In genomic region chr18:58241877-58242276, GRCh38 we compare ENCODE assay signal across 10 cellular contexts.
DNase-seq lines count a peak whose midpoint lies in the region; ATAC-seq and TF ChIP-seq lines count a peak whose summit lies in the region.
"Had no signal": no experiment of that assay in that cellular context is flagged by ENCODE, and none has a peak within 500 bp of the region (broad histone marks: within the 10 kb centered on the region; RNA-seq: fewer than 3 reads in every experiment).

No MANE protein-coding gene starts in this region.

- in situ Hi-C loops in IMR-90 (cut with MboI; ENCODE audit: low sequenced_read_pairs): no loop called here

- peak overlapping the region; percentile 46; the same call in 1 of the 2 replicates for H3K4me2 ChIP-seq in IMR-90 (ENCODE audit: low read depth, low read length)

- H3K36me3 ChIP-seq in IMR-90 (ENCODE audit: control insufficient read depth, insufficient read depth, low read length): no peaks in the 10 kb centered on the region
- H3K36me3 ChIP-seq in SK-N-MC (ENCODE audit: insufficient read depth, low read length): no peaks in the 10 kb centered on the region
- no peaks in the 10 kb centered on the region for H3K36me3 ChIP-seq in tibial artery
- H3K36me3 ChIP-seq: right lobe of liver had no signal

- H2BK5ac ChIP-seq in IMR-90 (ENCODE audit: low read depth, low read length, poor library complexity, severe bottlenecking): no peak overlapping the region

- no peak overlapping the region for H2AK5ac ChIP-seq in IMR-90 (ENCODE audit: low read depth, low read length)

- TF ChIP-seq RAD21 in IMR-90 (IDR thresholded peaks at IDR 0.05; ENCODE audit: low read length): no peak

- ATAC-seq in IMR-90 (ENCODE audit: low read depth) (peak; percentile 96), left ventricle myocardium superior (peak; percentile 63), GM21381 (IDR thresholded peaks at IDR 0.05; ENCODE audit: unreplicated experiment) (no peak)
- ATAC-seq: Panc1 had no signal

- peaks cover 0 to 5% of the 10 kb centered on the region in 2 experiments; a peak in 1 of 4 replicates for H3K79me1 ChIP-seq in IMR-90 (ENCODE audit: low read depth in 1 of 2, low read length in 2 of 2)

- no peak for TF ChIP-seq POLR2A in IMR-90 (IDR thresholded peaks at IDR 0.05; ENCODE audit: low read depth, low read length)

- intact Hi-C loops in IMR-90 (cut with micrococcal nuclease): no loop called here
- intact Hi-C loops in left ventricle myocardium superior (cut with micrococcal nuclease): no loop called here
- intact Hi-C loops in tibial artery (cut with DNase I; ENCODE audit: low total_unique reads): no loop called here

- H2AK9ac ChIP-seq in IMR-90 (replicated peaks; ENCODE audit: low read depth, low read length, poor library complexity): no peak overlapping the region

- H2BK15ac ChIP-seq in IMR-90 (ENCODE audit: low read depth, low read length): no peak overlapping the region

- H2AFZ ChIP-seq in IMR-90 (replicated peaks; ENCODE audit: low read length, poor library complexity): no peak overlapping the region

- H3K4me3 ChIP-seq in AG04449 (ENCODE audit: low read depth, low read length) (no peak overlapping the region), IMR-90 (ENCODE audit: insufficient read depth, low read depth, low read length) (no peak overlapping the region), SK-N-MC (peak overlapping the region; percentile 32; the same call in 1 of the 2 replicates), tibial artery (no peak overlapping the region)
- H3K4me3 ChIP-seq: right lobe of liver had no signal

- POLR2A ChIA-PET in AG04449 (lab: Yijun Ruan, JAX) (no interaction called here), IMR-90 (lab: Charles Lee; ENCODE audit: unreplicated experiment) (no interaction called here)

- no peak overlapping the region for H3K23ac ChIP-seq in IMR-90 (ENCODE audit: low read depth, low read length)

- no peak overlapping the region for H4K5ac ChIP-seq in IMR-90 (ENCODE audit: low read depth, low read length)

- H3K9me3 ChIP-seq in IMR-90 (ENCODE audit: control insufficient read depth, insufficient read depth, low read length): no peaks in the 10 kb centered on the region
- H3K9me3 ChIP-seq in SK-N-MC (ENCODE audit: low read depth, low read length): no peaks in the 10 kb centered on the region
- H3K9me3 ChIP-seq in tibial artery: no peaks in the 10 kb centered on the region
- H3K9me3 ChIP-seq: right lobe of liver had no signal

- dilution Hi-C loops in IMR-90 (cut with HindIII; ENCODE audit: low sequenced_read_pairs, unreplicated experiment): no loop called here

- no peak overlapping the region for H4K91ac ChIP-seq in IMR-90 (ENCODE audit: insufficient read depth, low read depth, low read length)

- no peak overlapping the region for H3K14ac ChIP-seq in IMR-90 (replicated peaks; ENCODE audit: low read depth, low read length)

- no peak overlapping the region for H3K18ac ChIP-seq in IMR-90 (ENCODE audit: low read depth, low read length)

- peak; percentile 72 for DNase-seq in AG04449 (ENCODE audit: low read depth, low spot score)
- DNase-seq in IMR-90: peak; percentile 93
- DNase-seq in SK-N-MC (ENCODE audit: low read depth, low spot score): peak; percentile 57
- no peak for DNase-seq in left ventricle myocardium superior
- no peak for DNase-seq in SW480 (ENCODE audit: low spot score)
- no peak for DNase-seq in tibial artery
- no peak for DNase-seq in H4 (ENCODE audit: low spot score)
- DNase-seq: right lobe of liver had no signal

- no peak for TF ChIP-seq CTCF in AG04449 (IDR thresholded peaks at IDR 0.05; ENCODE audit: insufficient read depth, low read length, missing control alignments)
- TF ChIP-seq CTCF in IMR-90 (conservative IDR thresholded peaks at IDR 0.05; ENCODE audit: low read depth, low read length): no peak
- TF ChIP-seq CTCF in tibial artery (IDR thresholded peaks at IDR 0.05): no peak

- no peak overlapping the region for H3K27ac ChIP-seq in IMR-90 (ENCODE audit: insufficient read depth, low read length)
- peak overlapping the region; percentile 19; the same call in 1 of the 2 replicates for H3K27ac ChIP-seq in SK-N-MC
- H3K27ac ChIP-seq in tibial artery: no peak overlapping the region
- H3K27ac ChIP-seq: right lobe of liver had no signal

- H4K20me1 ChIP-seq in IMR-90 (ENCODE audit: insufficient read depth, low read length): no peaks in the 10 kb centered on the region; the same call in 1 of the 2 replicates

- H3K56ac ChIP-seq in IMR-90 (ENCODE audit: extremely low read depth, insufficient read depth, low read length): no peak overlapping the region

- H3K27me3 ChIP-seq in IMR-90 (ENCODE audit: control insufficient read depth, insufficient read depth, low read length) (no peaks in the 10 kb centered on the region), tibial artery (no peaks in the 10 kb centered on the region)
- H3K27me3 ChIP-seq: right lobe of liver had no signal

- 28% methylated on average over 2 of the region's 6 CpGs; no CpG with 5 or more reads in 1 of the 2 experiments for WGBS in IMR-90 (ENCODE audit: extremely low coverage in 2 of 2, insufficient read length in 1 of 2), 2 experiments

- no peak overlapping the region for H3K4ac ChIP-seq in IMR-90 (ENCODE audit: low read depth, low read length)

- H4K8ac ChIP-seq in IMR-90 (ENCODE audit: low read depth in 2 of 2, low read length in 2 of 2): no peak overlapping the region

- H3K4me1 ChIP-seq in IMR-90 (ENCODE audit: control insufficient read depth, insufficient read depth, low read length): peaks cover 4% of the 10 kb centered on the region
- no peaks in the 10 kb centered on the region for H3K4me1 ChIP-seq in tibial artery

- H2BK20ac ChIP-seq in IMR-90 (ENCODE audit: low read depth, low read length): no peak overlapping the region

- BruUV-seq in IMR-90 (replicated peaks; lab: Mats Ljungman, UMichigan): no TSS peak

- H3K9ac ChIP-seq in IMR-90 (ENCODE audit: low read depth, low read length) (no peak overlapping the region), SK-N-MC (ENCODE audit: insufficient read length) (no peak overlapping the region)

- no peak overlapping the region for H2BK120ac ChIP-seq in IMR-90 (ENCODE audit: low read depth, low read length)

- H3K9me1 ChIP-seq in IMR-90 (ENCODE audit: insufficient read depth, low read length): peaks cover 3% of the 10 kb centered on the region

- CTCF ChIA-PET in AG04449 (lab: Yijun Ruan, JAX) (interaction anchor here (0.9 to 2.3 kb wide), 2 partner anchors 10 to 13 kb away, joined by 3 to 6 read pairs; no protein-coding TSS in a partner anchor), IMR-90 (lab: Yijun Ruan, JAX) (no interaction called here)

TF ChIP-seq in IMR-90, 13 proteins besides CTCF, POLR2A, EP300 and RAD21:
- TF ChIP-seq MAFK (IDR thresholded peaks at IDR 0.05; ENCODE audit: low read depth, low read length): no peak
- TF ChIP-seq CEBPB (IDR thresholded peaks at IDR 0.05; ENCODE audit: low read depth, low read length): peak; percentile 36
- no peak for TF ChIP-seq MXI1 (IDR thresholded peaks at IDR 0.05; ENCODE audit: borderline replicate concordance, low read depth, low read length)
- TF ChIP-seq, protein P1, sequence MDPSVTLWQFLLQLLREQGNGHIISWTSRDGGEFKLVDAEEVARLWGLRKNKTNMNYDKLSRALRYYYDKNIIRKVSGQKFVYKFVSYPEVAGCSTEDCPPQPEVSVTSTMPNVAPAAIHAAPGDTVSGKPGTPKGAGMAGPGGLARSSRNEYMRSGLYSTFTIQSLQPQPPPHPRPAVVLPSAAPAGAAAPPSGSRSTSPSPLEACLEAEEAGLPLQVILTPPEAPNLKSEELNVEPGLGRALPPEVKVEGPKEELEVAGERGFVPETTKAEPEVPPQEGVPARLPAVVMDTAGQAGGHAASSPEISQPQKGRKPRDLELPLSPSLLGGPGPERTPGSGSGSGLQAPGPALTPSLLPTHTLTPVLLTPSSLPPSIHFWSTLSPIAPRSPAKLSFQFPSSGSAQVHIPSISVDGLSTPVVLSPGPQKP (IDR thresholded peaks at IDR 0.05; ENCODE audit: borderline replicate concordance, low read depth, low read length): no peak
- TF ChIP-seq, protein P2, sequence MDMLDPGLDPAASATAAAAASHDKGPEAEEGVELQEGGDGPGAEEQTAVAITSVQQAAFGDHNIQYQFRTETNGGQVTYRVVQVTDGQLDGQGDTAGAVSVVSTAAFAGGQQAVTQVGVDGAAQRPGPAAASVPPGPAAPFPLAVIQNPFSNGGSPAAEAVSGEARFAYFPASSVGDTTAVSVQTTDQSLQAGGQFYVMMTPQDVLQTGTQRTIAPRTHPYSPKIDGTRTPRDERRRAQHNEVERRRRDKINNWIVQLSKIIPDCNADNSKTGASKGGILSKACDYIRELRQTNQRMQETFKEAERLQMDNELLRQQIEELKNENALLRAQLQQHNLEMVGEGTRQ (IDR thresholded peaks at IDR 0.05; ENCODE audit: low read depth, low read length): no peak
- no peak for TF ChIP-seq NFE2L2 (IDR thresholded peaks at IDR 0.05; ENCODE audit: low read depth, low read length)
- peak; percentile 14; the same call in 1 of the 2 replicates for TF ChIP-seq BHLHE40 (IDR thresholded peaks at IDR 0.05; ENCODE audit: low read depth, low read length)
- TF ChIP-seq MAZ (IDR thresholded peaks at IDR 0.05; ENCODE audit: borderline replicate concordance, low read depth, low read length): no peak
- no peak for TF ChIP-seq SMC3 (IDR thresholded peaks at IDR 0.05; ENCODE audit: low read depth, low read length)
- no peak for TF ChIP-seq RCOR1 (IDR thresholded peaks at IDR 0.05; ENCODE audit: insufficient replicate concordance, low read length)
- TF ChIP-seq RFX5 (IDR thresholded peaks at IDR 0.05; ENCODE audit: low read depth, low read length): no peak
- no peak for TF ChIP-seq FOS (IDR thresholded peaks at IDR 0.05; ENCODE audit: low read depth, low read length)
- no peak for TF ChIP-seq CHD1 (IDR thresholded peaks at IDR 0.05; ENCODE audit: low read depth, low read length)

Comparison
In these comparisons a context has a peak if more than half of its experiments do, and no peak if none do; other contexts are left out.
1. DNase-seq: peak in AG04449 (single experiment), IMR-90 (single experiment) and SK-N-MC (single experiment); none in left ventricle myocardium superior (single experiment), SW480 (single experiment), tibial artery (0 of 2) and H4 (single experiment).